23 cellular contexts compared by ENCODE assay signal in genomic region chr21:44527983-44528633, GRCh38. TPM values are rescaled to one million over a fixed set of nuclear protein-coding genes. Genes with fewer than 3 reads are reported as not detected.
DNase-seq lines count a peak whose midpoint lies in the region; ATAC-seq, FAIRE-seq and TF ChIP-seq lines count a peak whose summit lies in the region.
"Had no signal": no experiment of that assay in that cellular context is flagged by ENCODE, and none has a peak within 500 bp of the region (broad histone marks: within the 10 kb centered on the region; RNA-seq: fewer than 3 reads in every experiment).

No MANE protein-coding gene starts in this region.

- no peak overlapping the region for H3K4me2 ChIP-seq in H1 (ENCODE audit: insufficient read depth in 1 of 2, low read depth in 2 of 2, low read length in 2 of 2)

- WGBS in H1 (ENCODE audit: extremely low coverage in 1 of 2, insufficient coverage in 1 of 2, insufficient read length in 1 of 2, insufficient replicate concordance in 2 of 2, low coverage in 1 of 2, low lambda C conversion rate in 2 of 2, missing lambda C conversion rate in 1 of 2), 2 experiments = 89% methylated on average over 18 of the region's 18 CpGs; no CpG with 5 or more reads in 1 of the 2 experiments
- 78 to 84% methylated on average over 18 of the region's 18 CpGs for WGBS in sigmoid colon, 2 donors

- no peak overlapping the region for H4K91ac ChIP-seq in H1 (replicated peaks; ENCODE audit: insufficient read length, low read length)

- H3K79me1 ChIP-seq in H1 (ENCODE audit: low read depth, low read length) = peaks cover 3% of the 10 kb centered on the region; the same call in 1 of the 2 replicates

- no peak overlapping the region for H2BK120ac ChIP-seq in H1 (replicated peaks; ENCODE audit: low read depth, low read length)

- no peak overlapping the region for H4K5ac ChIP-seq in H1 (ENCODE audit: insufficient read length, low read depth, low read length)

- H2BK12ac ChIP-seq in H1 (ENCODE audit: low read depth, low read length) = 0 out of 2 replicates have a peak overlapping the region, but pooled peaks have one; percentile 75

- H2AFZ ChIP-seq in H1 (ENCODE audit: low read length) = no peak overlapping the region

- no peak overlapping the region for H2AK5ac ChIP-seq in H1 (ENCODE audit: low read depth, low read length)

- H3K9me3 ChIP-seq in H1 (ENCODE audit: insufficient read depth in 2 of 2, low read depth in 1 of 2, low read length in 1 of 2) = peaks cover 0 to 15% of the 10 kb centered on the region in 2 experiments; a peak in 1 of 4 replicates
- no peaks in the 10 kb centered on the region for H3K9me3 ChIP-seq in sigmoid colon
- H3K9me3 ChIP-seq: colonic mucosa, psoas muscle, stomach had no signal

- DNase-seq in activated CD4-positive, CD25-positive, alpha-beta regulatory T cell treated with anti-CD3 and anti-CD28 coated beads, Interleukin-2, amount 50 U/mL, for 72 hours = peak; percentile 21
- no peak for DNase-seq in H1 (ENCODE audit: low read depth in 1 of 2, low spot score in 2 of 2)
- DNase-seq in sigmoid colon = peak; percentile 49
- no peak for DNase-seq in NCI-H526 treated with DMSO at 0.1 percent for 48 hours (lab: John Stamatoyannopoulos, UW)
- DNase-seq: activated naive CD8-positive, alpha-beta T cell treated with anti-CD3 and anti-CD28 coated beads, Interleukin-2, amount 50 U/mL, for 24 hours; colonic mucosa; GOT3; NCI-H1105 treated with DMSO at 0.1 percent for 48 hours; NCI-H2107; NCI-H524 treated with DMSO at 0.1 percent for 48 hours; stimulated activated CD4-positive, alpha-beta T cell treated with anti-CD3 and anti-CD28 coated beads, Interleukin-4, amount 100 ng/mL, for 24 hours; stomach had no signal

- no peak overlapping the region for H3K4ac ChIP-seq in H1 (replicated peaks; ENCODE audit: insufficient read length, low read depth, low read length)

- H2BK15ac ChIP-seq in H1 (ENCODE audit: low read length) = no peak overlapping the region

- H3K14ac ChIP-seq in H1 (ENCODE audit: insufficient read length) = no peak overlapping the region

- intact Hi-C loops in sigmoid colon (cut with DNase I) = no loop called here

- CTCF ChIA-PET in H1 (lab: Charles Lee; ENCODE audit: partially characterized antibody) = no interaction called here

- H3K23me2 ChIP-seq in H1 (ENCODE audit: low read depth, low read length) = peaks cover 16% of the 10 kb centered on the region; the same call in 1 of the 2 replicates

- no peak overlapping the region; the same call in 1 of the 2 replicates for H2BK5ac ChIP-seq in H1 (ENCODE audit: low read depth, low read length)

- H3K36me3 ChIP-seq in H1 (ENCODE audit: control insufficient read depth in 2 of 4, insufficient read depth in 4 of 4, low read length in 3 of 4) (no peaks in the 10 kb centered on the region), sigmoid colon (no peaks in the 10 kb centered on the region)
- H3K36me3 ChIP-seq: colonic mucosa, stomach had no signal

- no peak overlapping the region; the same call in 1 of the 2 replicates for H4K8ac ChIP-seq in H1 (ENCODE audit: extremely low read depth, insufficient read depth, low read length)

- H3K4me3 ChIP-seq in H1 (ENCODE audit: extremely low read depth in 1 of 4, insufficient read depth in 2 of 4, low read depth in 3 of 4, low read length in 4 of 4) = no peak overlapping the region
- H3K4me3 ChIP-seq in sigmoid colon = no peak overlapping the region
- H3K4me3 ChIP-seq: colonic mucosa, GM12878, psoas muscle, stomach had no signal

- no peak overlapping the region for H3K27ac ChIP-seq in H1 (ENCODE audit: low read depth, low read length)
- H3K27ac ChIP-seq in sigmoid colon = no peak overlapping the region
- H3K27ac ChIP-seq: 22Rv1, colonic mucosa, HL-60, psoas muscle, stomach had no signal

- no peak for ATAC-seq in activated CD4-positive, CD25-positive, alpha-beta regulatory T cell treated with anti-CD3 and anti-CD28 coated beads, Interleukin-2, amount 50 U/mL, for 24 hours
- ATAC-seq in GM18498 (IDR thresholded peaks at IDR 0.05; ENCODE audit: unreplicated experiment) = no peak
- ATAC-seq: activated naive CD8-positive, alpha-beta T cell treated with anti-CD3 and anti-CD28 coated beads, Interleukin-2, amount 50 U/mL, for 24 hours; GM12878; left lobe of liver; psoas muscle had no signal

- H3K79me2 ChIP-seq in H1 (ENCODE audit: control insufficient read depth in 1 of 2, insufficient read depth in 2 of 2, low read length in 2 of 2) = no peaks in the 10 kb centered on the region

- TF ChIP-seq EP300 in H1 (IDR thresholded peaks at IDR 0.05; ENCODE audit: borderline replicate concordance in 1 of 2, low read depth in 2 of 2, low read length in 2 of 2) (no peak), sigmoid colon (IDR thresholded peaks at IDR 0.05) (no peak)

- H3K56ac ChIP-seq in H1 (replicated peaks; ENCODE audit: insufficient read length, low read depth, low read length) = no peak overlapping the region

- H3K9ac ChIP-seq in H1 (replicated peaks in 1 of 4; ENCODE audit: extremely low read depth in 1 of 4, low read depth in 3 of 4, low read length in 3 of 4) = no peak overlapping the region

- FAIRE-seq in H1 (lab: Jason Lieb, UNC) = no peak
- FAIRE-seq: endometrium, GM12878 had no signal

- no peak overlapping the region for H3K23ac ChIP-seq in H1 (ENCODE audit: insufficient read length)

- H4K20me1 ChIP-seq in H1 (replicated peaks in 1 of 2; ENCODE audit: control insufficient read depth in 1 of 2, insufficient read depth in 2 of 2, low read length in 2 of 2) = peaks cover 0 to 2% of the 10 kb centered on the region in 2 experiments

- H3K27me3 ChIP-seq in H1 (replicated peaks in 1 of 4; ENCODE audit: control insufficient read depth in 3 of 4, extremely low read depth in 1 of 4, insufficient read depth in 3 of 4, low read length in 3 of 4) = peaks cover 0 to 3% (median 0%) of the 10 kb centered on the region in 4 experiments; a peak in 1 of 7 replicates
- H3K27me3 ChIP-seq in sigmoid colon = peaks cover 0 to 16% (median 0%) of the 10 kb centered on the region in 3 donors
- H3K27me3 ChIP-seq: colonic mucosa had no signal

- H3K4me1 ChIP-seq in H1 (replicated peaks in 1 of 4; ENCODE audit: control insufficient read depth in 3 of 4, insufficient read depth in 4 of 4, low read length in 3 of 4) (peaks cover 0 to 3% (median 0%) of the 10 kb centered on the region in 4 experiments; a peak in 1 of 7 replicates), sigmoid colon (no peaks in the 10 kb centered on the region)
- H3K4me1 ChIP-seq: colonic mucosa, psoas muscle, stomach had no signal

- H3K18ac ChIP-seq in H1 (ENCODE audit: extremely low read depth, low read length) = no peak overlapping the region

- TF ChIP-seq POLR2A in H1 (IDR thresholded peaks at IDR 0.05; ENCODE audit: control extremely low read depth in 1 of 2, low read depth in 2 of 2, low read length in 2 of 2) (no peak), sigmoid colon (IDR thresholded peaks at IDR 0.05) (no peak)

- POLR2A ChIA-PET in H1 (lab: Charles Lee; ENCODE audit: partially characterized antibody) = no interaction called here

- no peak overlapping the region for H2BK20ac ChIP-seq in H1 (ENCODE audit: low read length)

- TF ChIP-seq RAD21 in H1 (IDR thresholded peaks at IDR 0.05 in 1 of 2, conservative IDR thresholded peaks at IDR 0.05 in 1 of 2; ENCODE audit: low read depth in 2 of 2, low read length in 2 of 2) = no peak

- no peak for TF ChIP-seq CTCF in H1 (IDR thresholded peaks at IDR 0.05; ENCODE audit: control extremely low read depth in 1 of 3, insufficient read depth in 1 of 3, low read depth in 1 of 3, low read length in 3 of 3)
- no peak for TF ChIP-seq CTCF in sigmoid colon (IDR thresholded peaks at IDR 0.05)

RNA-seq across cellular contexts. Expression of gene KRTAP10-1, which starts 11.9 kb away (rescaled TPM):
- total RNA-seq in H1 (2021; fragmentation: NEBNext Ultra II Directional; extraction: Animal tissue kit (Norgen Biotek cat#: 25700)) = not detected in 2 replicates
- 0.08 TPM in 1 of 2 replicates, not detected in the other for polyA plus RNA-seq in H1 (2011; rRNA removed)
- not detected for polyA plus RNA-seq in H1 (2011; cell fraction: cytosol; rRNA removed)
- 0.09 TPM for polyA plus RNA-seq in H1 (2011; cell fraction: nucleus; rRNA removed)
- not detected in 4 replicates for polyA plus RNA-seq in H1 (2012, experiment 1 of 2)
- polyA plus RNA-seq in H1 (2012, experiment 2 of 2) = not detected
- polyA plus RNA-seq in H1 (2013, experiment 1 of 2) = not detected
- not detected for polyA plus RNA-seq in H1 (2013, experiment 2 of 2)
- not detected in 2 replicates for polyA minus RNA-seq in H1 (2011; rRNA and poly(A)+ RNA removed)
- not detected for polyA minus RNA-seq in H1 (2011; cell fraction: cytosol; rRNA and poly(A)+ RNA removed)
- polyA minus RNA-seq in H1 (2011; cell fraction: nucleus; rRNA and poly(A)+ RNA removed) = 0.90 TPM
- not detected for total RNA-seq in sigmoid colon
- not detected for polyA plus RNA-seq in sigmoid colon
- total RNA-seq: CD8-positive, alpha-beta memory T cell; colonic mucosa; GM12878; left lobe of liver; mononuclear cell; neural crest cell; psoas muscle; stomach had no signal
- polyA plus RNA-seq: CD8-positive, alpha-beta memory T cell; GM12878; psoas muscle; stomach had no signal

RNA-seq across cellular contexts. Expression of gene KRTAP10-2, which starts 23.2 kb away (rescaled TPM):
- not detected in 2 replicates for total RNA-seq in H1 (2021; fragmentation: NEBNext Ultra II Directional; extraction: Animal tissue kit (Norgen Biotek cat#: 25700))
- polyA plus RNA-seq in H1 (2011; rRNA removed) (0.06 and 0.11 TPM in 2 replicates), sigmoid colon (not detected)
- polyA plus RNA-seq in H1 (2011; cell fraction: cytosol; rRNA removed) = not detected
- 0.13 TPM for polyA plus RNA-seq in H1 (2011; cell fraction: nucleus; rRNA removed)
- 0.16 TPM in 1 of 4 replicates, not detected in the others for polyA plus RNA-seq in H1 (2012, experiment 1 of 2)
- not detected for polyA plus RNA-seq in H1 (2012, experiment 2 of 2)
- not detected for polyA plus RNA-seq in H1 (2013, experiment 1 of 2)
- not detected for polyA plus RNA-seq in H1 (2013, experiment 2 of 2)
- 0.38 and 0.51 TPM in 2 replicates for polyA minus RNA-seq in H1 (2011; rRNA and poly(A)+ RNA removed)
- not detected for polyA minus RNA-seq in H1 (2011; cell fraction: cytosol; rRNA and poly(A)+ RNA removed)
- polyA minus RNA-seq in H1 (2011; cell fraction: nucleus; rRNA and poly(A)+ RNA removed) = not detected
- total RNA-seq in sigmoid colon = not detected
- total RNA-seq: CD8-positive, alpha-beta memory T cell; colonic mucosa; GM12878; left lobe of liver; mononuclear cell; neural crest cell; psoas muscle; stomach had no signal
- polyA plus RNA-seq: CD8-positive, alpha-beta memory T cell; GM12878; psoas muscle; stomach had no signal

RNA-seq across cellular contexts. Expression of gene KRTAP10-3, which starts 30.5 kb away (rescaled TPM):
- total RNA-seq in H1 (2021; fragmentation: NEBNext Ultra II Directional; extraction: Animal tissue kit (Norgen Biotek cat#: 25700)) = not detected in 2 replicates
- polyA plus RNA-seq in H1 (2011; rRNA removed) (0.16 TPM in 1 of 2 replicates, not detected in the other), sigmoid colon (not detected)
- polyA plus RNA-seq in H1 (2011; cell fraction: cytosol; rRNA removed) = not detected
- 0.20 TPM for polyA plus RNA-seq in H1 (2011; cell fraction: nucleus; rRNA removed)
- polyA plus RNA-seq in H1 (2012, experiment 1 of 2) = not detected in 4 replicates
- polyA plus RNA-seq in H1 (2012, experiment 2 of 2) = not detected
- not detected for polyA plus RNA-seq in H1 (2013, experiment 1 of 2)
- polyA plus RNA-seq in H1 (2013, experiment 2 of 2) = not detected
- 0.19 TPM in 1 of 2 replicates, not detected in the other for polyA minus RNA-seq in H1 (2011; rRNA and poly(A)+ RNA removed)
- not detected for polyA minus RNA-seq in H1 (2011; cell fraction: cytosol; rRNA and poly(A)+ RNA removed)
- 1.9 TPM for polyA minus RNA-seq in H1 (2011; cell fraction: nucleus; rRNA and poly(A)+ RNA removed)
- total RNA-seq in sigmoid colon = under 1 TPM in 1 of 4 donors, not detected in 3; 0.66 TPM
- total RNA-seq: CD8-positive, alpha-beta memory T cell; colonic mucosa; GM12878; left lobe of liver; mononuclear cell; neural crest cell; psoas muscle; stomach had no signal
- polyA plus RNA-seq: CD8-positive, alpha-beta memory T cell; GM12878; psoas muscle; stomach had no signal

RNA-seq across cellular contexts. Expression of gene KRTAP10-4, which starts 45.4 kb away (rescaled TPM):
- not detected in 2 replicates for total RNA-seq in H1 (2021; fragmentation: NEBNext Ultra II Directional; extraction: Animal tissue kit (Norgen Biotek cat#: 25700))
- polyA plus RNA-seq in H1 (2011; rRNA removed) (not detected in 2 replicates), sigmoid colon (not detected)
- polyA plus RNA-seq in H1 (2011; cell fraction: cytosol; rRNA removed) = not detected
- polyA plus RNA-seq in H1 (2011; cell fraction: nucleus; rRNA removed) = 0.09 TPM
- not detected in 4 replicates for polyA plus RNA-seq in H1 (2012, experiment 1 of 2)
- not detected for polyA plus RNA-seq in H1 (2012, experiment 2 of 2)
- polyA plus RNA-seq in H1 (2013, experiment 1 of 2) = not detected
- polyA plus RNA-seq in H1 (2013, experiment 2 of 2) = not detected
- polyA minus RNA-seq in H1 (2011; rRNA and poly(A)+ RNA removed) = not detected in 2 replicates
- polyA minus RNA-seq in H1 (2011; cell fraction: cytosol; rRNA and poly(A)+ RNA removed) = not detected
- polyA minus RNA-seq in H1 (2011; cell fraction: nucleus; rRNA and poly(A)+ RNA removed) = not detected
- not detected for total RNA-seq in sigmoid colon
- total RNA-seq: CD8-positive, alpha-beta memory T cell; colonic mucosa; GM12878; left lobe of liver; mononuclear cell; neural crest cell; psoas muscle; stomach had no signal
- polyA plus RNA-seq: CD8-positive, alpha-beta memory T cell; GM12878; psoas muscle; stomach had no signal

RNA-seq across cellular contexts. Expression of gene KRTAP10-5, which starts 52.3 kb away (rescaled TPM):
- total RNA-seq in H1 (2021; fragmentation: NEBNext Ultra II Directional; extraction: Animal tissue kit (Norgen Biotek cat#: 25700)) = not detected in 2 replicates
- 0.08 and 0.09 TPM in 2 replicates for polyA plus RNA-seq in H1 (2011; rRNA removed)
- polyA plus RNA-seq in H1 (2011; cell fraction: cytosol; rRNA removed) = not detected
- polyA plus RNA-seq in H1 (2011; cell fraction: nucleus; rRNA removed) = not detected
- not detected in 4 replicates for polyA plus RNA-seq in H1 (2012, experiment 1 of 2)
- not detected for polyA plus RNA-seq in H1 (2012, experiment 2 of 2)
- polyA plus RNA-seq in H1 (2013, experiment 1 of 2) = not detected
- not detected for polyA plus RNA-seq in H1 (2013, experiment 2 of 2)
- polyA minus RNA-seq in H1 (2011; rRNA and poly(A)+ RNA removed) = 0.15 and 0.22 TPM in 2 replicates
- polyA minus RNA-seq in H1 (2011; cell fraction: cytosol; rRNA and poly(A)+ RNA removed) = not detected
- polyA minus RNA-seq in H1 (2011; cell fraction: nucleus; rRNA and poly(A)+ RNA removed) = not detected
- total RNA-seq in sigmoid colon = not detected
- polyA plus RNA-seq in sigmoid colon = not detected
- total RNA-seq: CD8-positive, alpha-beta memory T cell; colonic mucosa; GM12878; left lobe of liver; mononuclear cell; neural crest cell; psoas muscle; stomach had no signal
- polyA plus RNA-seq: CD8-positive, alpha-beta memory T cell; GM12878; psoas muscle had no signal

Comparison
In these comparisons a context has a peak if more than half of its experiments do, and no peak if none do; other contexts are left out.
1. DNase-seq: peak in activated CD4-positive, CD25-positive, alpha-beta regulatory T cell treated with anti-CD3 and anti-CD28 coated beads, Interleukin-2, amount 50 U/mL, for 72 hours (single experiment) and sigmoid colon (single experiment); none in H1 (0 of 2) and NCI-H526 treated with DMSO at 0.1 percent for 48 hours (single experiment).